Comparison of ENCODE assay signal across 16 cellular contexts in the genomic region with DNA sequence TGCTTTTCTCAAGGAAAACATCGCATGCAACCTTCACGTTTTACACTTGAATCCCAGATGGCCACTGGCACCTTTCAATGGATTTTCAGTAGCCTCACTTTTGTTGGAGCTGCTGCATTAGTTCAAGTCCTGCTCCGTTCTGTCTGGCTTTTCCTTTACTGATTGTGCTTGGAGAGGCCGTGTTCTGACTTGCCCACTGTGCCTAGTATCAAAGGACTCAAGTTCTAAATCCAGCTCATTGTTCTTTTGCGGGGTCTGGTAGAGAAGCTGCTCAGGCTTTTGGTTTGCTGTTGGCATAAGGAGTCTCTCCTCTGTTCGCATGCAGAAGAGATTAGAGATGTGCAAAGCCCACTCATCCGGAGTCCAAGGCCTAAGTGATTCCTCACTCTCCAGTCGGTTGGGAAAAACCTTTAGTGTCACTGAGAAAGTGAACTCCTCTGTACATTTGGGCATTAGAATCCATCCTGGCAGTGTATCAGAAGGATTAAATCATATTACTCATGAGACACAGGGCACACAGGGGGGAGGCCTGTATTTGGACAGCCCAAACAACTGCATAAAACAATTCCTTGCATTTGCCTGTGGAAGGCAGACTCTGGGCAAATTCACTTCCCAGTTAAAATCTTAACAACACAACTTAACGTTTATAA.
DNase-seq lines count a peak whose midpoint lies in the region; ATAC-seq and TF ChIP-seq lines count a peak whose summit lies in the region.
"Had no signal": no experiment of that assay in that cellular context is flagged by ENCODE, and none has a peak within 500 bp of the region (broad histone marks: within the 10 kb centered on the region; RNA-seq: fewer than 3 reads in every experiment).

No MANE protein-coding gene starts in this region.

- peaks cover 20% of the 10 kb centered on the region for H3K4me1 Mint-ChIP-seq in Caco-2 (ENCODE audit: low read depth, unreplicated experiment)
- peaks cover 43 to 69% of the 10 kb centered on the region in 2 donors for H3K4me1 Mint-ChIP-seq in effector memory CD8-positive, alpha-beta T cell (ENCODE audit: low read depth in 2 of 2)
- H3K4me1 Mint-ChIP-seq in naive thymus-derived CD8-positive, alpha-beta T cell: peaks cover 36 to 91% (median 86%) of the 10 kb centered on the region in 4 donors

- no peak for ATAC-seq in effector memory CD8-positive, alpha-beta T cell (replicated peaks)
- no peak for ATAC-seq in naive thymus-derived CD8-positive, alpha-beta T cell
- ATAC-seq in HG03442 (IDR thresholded peaks at IDR 0.05; ENCODE audit: unreplicated experiment) (no peak), HG02763 (IDR thresholded peaks at IDR 0.05; ENCODE audit: unreplicated experiment) (no peak)
- ATAC-seq: natural killer cell, upper lobe of right lung had no signal

- H3K4me1 ChIP-seq in Caco-2: peaks cover 46% of the 10 kb centered on the region
- H3K4me1 ChIP-seq: colonic mucosa had no signal

- H3K9me3 Mint-ChIP-seq in Caco-2 (ENCODE audit: unreplicated experiment): no peaks in the 10 kb centered on the region
- H3K9me3 Mint-ChIP-seq in effector memory CD8-positive, alpha-beta T cell: no peaks in the 10 kb centered on the region
- no peaks in the 10 kb centered on the region for H3K9me3 Mint-ChIP-seq in naive thymus-derived CD8-positive, alpha-beta T cell
- H3K9me3 Mint-ChIP-seq: natural killer cell had no signal

- DNase-seq in Caco-2 (no peak), RWPE1 (ENCODE audit: low spot score) (no peak), DMS 273 (lab: John Stamatoyannopoulos, UW; ENCODE audit: unreplicated experiment) (no peak), EL (no peak)
- no peak for DNase-seq in effector memory CD8-positive, alpha-beta T cell
- no peak for DNase-seq in naive thymus-derived CD8-positive, alpha-beta T cell
- DNase-seq: colonic mucosa; GDM1; left ventricle myocardium inferior; natural killer cell; SHP77; stimulated activated CD4-positive, alpha-beta T cell treated with anti-CD3 and anti-CD28 coated beads, Interleukin-4, amount 100 ng/mL, for 1 hour; T1000; upper lobe of right lung had no signal

- H3K4me3 Mint-ChIP-seq in Caco-2 (ENCODE audit: unreplicated experiment): no peak overlapping the region
- H3K4me3 Mint-ChIP-seq in effector memory CD8-positive, alpha-beta T cell: no peak overlapping the region
- H3K4me3 Mint-ChIP-seq in naive thymus-derived CD8-positive, alpha-beta T cell: peak overlapping the region in 6 of 10 donors; percentile 18 to 59 (median 30)
- H3K4me3 Mint-ChIP-seq: natural killer cell had no signal

- BruUV-seq in Caco-2 (replicated peaks; lab: Mats Ljungman, UMichigan): no TSS peak

- TF ChIP-seq CTCF in Caco-2 (IDR thresholded peaks at IDR 0.05; ENCODE audit: insufficient read depth in 1 of 2, low read depth in 1 of 2, low read length in 1 of 2, severe bottlenecking in 1 of 2, unreplicated experiment in 1 of 2) (no peak), RWPE1 (conservative IDR thresholded peaks at IDR 0.05; ENCODE audit: low read depth) (no peak)

- no peaks in the 10 kb centered on the region for H3K27me3 ChIP-seq in Caco-2 (replicated peaks; ENCODE audit: control insufficient read depth, insufficient read depth, low read length)
- H3K27me3 ChIP-seq: colonic mucosa, upper lobe of right lung had no signal

- peak overlapping the region; percentile 23 for H3K27ac Mint-ChIP-seq in Caco-2 (ENCODE audit: unreplicated experiment)
- peak overlapping the region; percentile 51 to 82 for H3K27ac Mint-ChIP-seq in effector memory CD8-positive, alpha-beta T cell
- H3K27ac Mint-ChIP-seq in naive thymus-derived CD8-positive, alpha-beta T cell: peak overlapping the region; percentile 19 to 92 (median 85)

- peak overlapping the region; percentile 63 for H3K27ac ChIP-seq in RWPE1
- H3K27ac ChIP-seq: colonic mucosa, left ventricle myocardium inferior, upper lobe of right lung had no signal

- POLR2A ChIA-PET in Caco-2 (lab: Charles Lee) (no interaction called here), RWPE1 (lab: Yijun Ruan, JAX; ENCODE audit: low non-redundant PET) (no interaction called here)
- POLR2A ChIA-PET in naive thymus-derived CD8-positive, alpha-beta T cell (lab: Charles Lee): interaction anchor here (0.7 kb wide), 1 partner anchor 16 kb away, joined by 3 read pairs; no protein-coding TSS in a partner anchor

- H3K4me3 ChIP-seq in Caco-2 (ENCODE audit: low read depth, low read length): no peak overlapping the region
- H3K4me3 ChIP-seq: colonic mucosa, left ventricle myocardium inferior, upper lobe of right lung had no signal

- intact Hi-C loops in Caco-2 (cut with micrococcal nuclease; ENCODE audit: unreplicated experiment): loop anchor here (5.0 kb wide), 2 partner anchors 42 to 73 kb away; no protein-coding TSS in a partner anchor

- H3K36me3 ChIP-seq in Caco-2 (ENCODE audit: control insufficient read depth, insufficient read depth, low read length): no peaks in the 10 kb centered on the region
- H3K36me3 ChIP-seq: colonic mucosa, upper lobe of right lung had no signal

- H3K9me3 ChIP-seq in Caco-2: no peaks in the 10 kb centered on the region
- H3K9me3 ChIP-seq: colonic mucosa, left ventricle myocardium inferior, upper lobe of right lung had no signal

- H3K36me3 Mint-ChIP-seq in Caco-2 (ENCODE audit: insufficient read depth, unreplicated experiment): peaks cover 46% of the 10 kb centered on the region
- H3K36me3 Mint-ChIP-seq in effector memory CD8-positive, alpha-beta T cell (ENCODE audit: insufficient read depth): peaks cover 22% of the 10 kb centered on the region
- H3K36me3 Mint-ChIP-seq in naive thymus-derived CD8-positive, alpha-beta T cell: peaks cover 5 to 46% (median 24%) of the 10 kb centered on the region in 3 donors
- H3K36me3 Mint-ChIP-seq: natural killer cell had no signal

- H3K27me3 Mint-ChIP-seq in Caco-2 (ENCODE audit: insufficient read depth, unreplicated experiment): no peaks in the 10 kb centered on the region
- no peaks in the 10 kb centered on the region for H3K27me3 Mint-ChIP-seq in effector memory CD8-positive, alpha-beta T cell
- no peaks in the 10 kb centered on the region for H3K27me3 Mint-ChIP-seq in naive thymus-derived CD8-positive, alpha-beta T cell

- CTCF ChIA-PET in Caco-2 (lab: Charles Lee): no interaction called here
- CTCF ChIA-PET in RWPE1 (lab: Yijun Ruan, JAX): no interaction called here

Comparison
In these comparisons a context has a peak if more than half of its experiments do, and no peak if none do; other contexts are left out.
1. H3K27ac Mint-ChIP-seq: peak in every context shown above with its lines; median percentile 85 in naive thymus-derived CD8-positive, alpha-beta T cell; 66 in effector memory CD8-positive, alpha-beta T cell; 23 in Caco-2.
2. H3K4me3 Mint-ChIP-seq: peak in naive thymus-derived CD8-positive, alpha-beta T cell (6 of 10); none in Caco-2 (single experiment) and effector memory CD8-positive, alpha-beta T cell (0 of 2).